In genomic region chr17:19897108-19897854, GRCh38 we compare ENCODE assay signal across 13 cellular contexts. TPM values are rescaled to one million over a fixed set of nuclear protein-coding genes. Genes with fewer than 3 reads are reported as not detected.
DNase-seq lines count a peak whose midpoint lies in the region; ATAC-seq and TF ChIP-seq lines count a peak whose summit lies in the region.
"Had no signal": no experiment of that assay in that cellular context is flagged by ENCODE, and none has a peak within 500 bp of the region (broad histone marks: within the 10 kb centered on the region; RNA-seq: fewer than 3 reads in every experiment).

No MANE protein-coding gene starts in this region.

- H3K27me3 Mint-ChIP-seq in endothelial cell (ENCODE audit: unreplicated experiment) = no peaks in the 10 kb centered on the region
- H3K27me3 Mint-ChIP-seq in naive thymus-derived CD8-positive, alpha-beta T cell = no peaks in the 10 kb centered on the region

- no peaks in the 10 kb centered on the region for H3K27me3 ChIP-seq in BE2C

- H3K4me1 ChIP-seq in BE2C = no peaks in the 10 kb centered on the region

- DNase-seq in BE2C (peak; percentile 13), M059J (ENCODE audit: low read depth) (peak; percentile 40), endothelial cell (ENCODE audit: low spot score) (no peak), GM10248 (ENCODE audit: extremely low spot score) (no peak)
- no peak for DNase-seq in naive thymus-derived CD8-positive, alpha-beta T cell
- DNase-seq: activated CD4-positive, alpha-beta T cell treated with anti-CD3 and anti-CD28 coated beads for 4 hours; foreskin melanocyte; H9; stimulated activated CD4-positive, alpha-beta T cell treated with anti-CD3 and anti-CD28 coated beads, Interleukin-2, amount 100 ng/mL, for 24 hours had no signal

- H3K4me3 Mint-ChIP-seq in endothelial cell (ENCODE audit: unreplicated experiment) = no peak overlapping the region
- H3K4me3 Mint-ChIP-seq in naive thymus-derived CD8-positive, alpha-beta T cell = no peak overlapping the region
- H3K4me3 Mint-ChIP-seq: H9 had no signal

- no peaks in the 10 kb centered on the region for H3K9me3 ChIP-seq in BE2C
- H3K9me3 ChIP-seq: thoracic aorta had no signal

- H3K36me3 Mint-ChIP-seq in endothelial cell (ENCODE audit: low read depth, unreplicated experiment) = no peaks in the 10 kb centered on the region
- peaks cover 0 to 21% (median 0%) of the 10 kb centered on the region in 3 donors for H3K36me3 Mint-ChIP-seq in naive thymus-derived CD8-positive, alpha-beta T cell

- H3K36me3 ChIP-seq in BE2C = no peaks in the 10 kb centered on the region
- H3K36me3 ChIP-seq: thoracic aorta had no signal

- H3K9me3 Mint-ChIP-seq in endothelial cell (ENCODE audit: unreplicated experiment) = no peaks in the 10 kb centered on the region
- no peaks in the 10 kb centered on the region for H3K9me3 Mint-ChIP-seq in naive thymus-derived CD8-positive, alpha-beta T cell
- H3K9me3 Mint-ChIP-seq: H9 had no signal

- POLR2A ChIA-PET in naive thymus-derived CD8-positive, alpha-beta T cell (lab: Charles Lee) = no interaction called here
- POLR2A ChIA-PET in GM10248 (lab: Yijun Ruan, JAX) = no interaction called here

- no peak for TF ChIP-seq CTCF in BE2C (IDR thresholded peaks at IDR 0.05; ENCODE audit: low read depth, low read length)
- TF ChIP-seq CTCF in endothelial cell (IDR thresholded peaks at IDR 0.05; ENCODE audit: unreplicated experiment) = no peak
- no peak for TF ChIP-seq CTCF in GM10248 (IDR thresholded peaks at IDR 0.05; ENCODE audit: control extremely low read depth, extremely low read depth, low read depth, missing control alignments)

- H3K27ac Mint-ChIP-seq in endothelial cell (ENCODE audit: unreplicated experiment) = peak overlapping the region; percentile 58
- peak overlapping the region; percentile 6 to 91 (median 38) for H3K27ac Mint-ChIP-seq in naive thymus-derived CD8-positive, alpha-beta T cell

- CTCF ChIA-PET in GM10248 (lab: Yijun Ruan, JAX) = no interaction called here

- no peak overlapping the region for H3K4me3 ChIP-seq in BE2C (ENCODE audit: low read depth, low read length)
- H3K4me3 ChIP-seq: thoracic aorta had no signal

- no peaks in the 10 kb centered on the region for H3K4me1 Mint-ChIP-seq in endothelial cell (ENCODE audit: unreplicated experiment)
- H3K4me1 Mint-ChIP-seq in naive thymus-derived CD8-positive, alpha-beta T cell = peaks cover 7 to 20% (median 11%) of the 10 kb centered on the region in 4 donors

- ATAC-seq in naive thymus-derived CD8-positive, alpha-beta T cell = no peak
- no peak for ATAC-seq in HG03378 (IDR thresholded peaks at IDR 0.05; ENCODE audit: unreplicated experiment)
- ATAC-seq in HG03175 (IDR thresholded peaks at IDR 0.05; ENCODE audit: unreplicated experiment) = no peak
- no peak for ATAC-seq in GM19324 (IDR thresholded peaks at IDR 0.05; ENCODE audit: low FRiP score, unreplicated experiment)

RNA-seq across cellular contexts. Expression of gene ULK2, which starts 29.5 kb away (rescaled TPM):
- 3.2 TPM for polyA plus RNA-seq in BE2C (2012; ENCODE audit: insufficient read depth, insufficient read length, low read depth)
- total RNA-seq in M059J (2014; rRNA removed; shearing (Covaris generic)) = 2.5 and 10.0 TPM in 2 replicates
- 15.7 TPM for total RNA-seq in endothelial cell (ENCODE audit: unreplicated experiment)
- total RNA-seq in naive thymus-derived CD8-positive, alpha-beta T cell = 10 to 100 TPM; 12.2 to 13.3 TPM
- polyA plus RNA-seq in naive thymus-derived CD8-positive, alpha-beta T cell = 10 to 100 TPM in 1 of 3 donors, 1 to 10 TPM in 2; 7.9 to 15.4 (median 9.1) TPM

Comparison
In these comparisons a context has a peak if more than half of its experiments do, and no peak if none do; other contexts are left out.
1. DNase-seq: peak in BE2C (single experiment) and M059J (single experiment); none in endothelial cell (single experiment), naive thymus-derived CD8-positive, alpha-beta T cell (0 of 10) and GM10248 (single experiment).